1 cellular context compared by ENCODE assay signal in the genomic region with DNA sequence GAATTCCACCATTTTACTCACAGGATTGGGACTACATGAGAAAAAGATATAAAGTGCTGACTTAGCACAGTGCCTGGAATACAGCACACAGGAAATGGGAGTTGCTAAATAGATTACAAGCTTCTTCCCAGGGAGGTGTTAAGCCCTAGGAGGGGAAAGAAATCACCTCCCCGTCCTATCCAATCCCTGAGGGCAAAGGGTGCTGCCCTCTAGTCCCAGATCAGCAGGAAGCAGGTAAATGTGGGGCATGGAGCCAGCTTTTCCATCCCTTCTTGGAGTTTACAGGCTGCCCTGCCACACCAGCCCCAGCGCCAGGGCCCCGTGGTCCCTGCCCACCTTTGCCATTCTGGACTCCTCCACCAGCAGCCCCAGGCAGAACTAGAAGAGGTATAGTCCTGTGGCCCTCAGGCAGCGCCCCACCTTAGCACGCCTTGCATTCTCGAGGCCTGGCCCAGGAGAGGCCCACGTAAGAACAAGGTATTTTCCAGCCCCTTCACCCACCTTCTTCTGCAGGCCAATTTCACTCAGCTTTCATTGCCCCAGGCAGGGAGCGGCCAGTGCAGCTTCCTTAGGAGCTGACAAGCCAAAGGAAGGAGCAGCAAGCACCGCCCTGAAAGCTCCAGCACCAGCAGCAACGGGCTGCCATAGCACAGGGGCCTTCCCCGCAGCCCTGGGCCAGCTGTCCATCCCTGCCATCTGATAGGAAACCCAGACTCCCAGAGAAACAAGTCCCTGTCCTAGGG.
TF ChIP-seq lines count a peak whose summit lies in the region.

No MANE protein-coding gene starts in this region.

TF ChIP-seq in HepG2, 621 proteins besides CTCF, POLR2A, EP300 and RAD21:
- TF ChIP-seq, protein P1, sequence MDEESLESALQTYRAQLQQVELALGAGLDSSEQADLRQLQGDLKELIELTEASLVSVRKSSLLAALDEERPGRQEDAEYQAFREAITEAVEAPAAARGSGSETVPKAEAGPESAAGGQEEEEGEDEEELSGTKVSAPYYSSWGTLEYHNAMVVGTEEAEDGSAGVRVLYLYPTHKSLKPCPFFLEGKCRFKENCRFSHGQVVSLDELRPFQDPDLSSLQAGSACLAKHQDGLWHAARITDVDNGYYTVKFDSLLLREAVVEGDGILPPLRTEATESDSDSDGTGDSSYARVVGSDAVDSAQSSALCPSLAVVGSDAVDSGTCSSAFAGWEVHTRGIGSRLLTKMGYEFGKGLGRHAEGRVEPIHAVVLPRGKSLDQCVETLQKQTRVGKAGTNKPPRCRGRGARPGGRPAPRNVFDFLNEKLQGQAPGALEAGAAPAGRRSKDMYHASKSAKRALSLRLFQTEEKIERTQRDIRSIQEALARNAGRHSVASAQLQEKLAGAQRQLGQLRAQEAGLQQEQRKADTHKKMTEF (CRISPR knock-in tag; IDR thresholded peaks at IDR 0.05), result no peak
- TF ChIP-seq TERF1 (CRISPR knock-in tag; IDR thresholded peaks at IDR 0.05), result no peak
- TF ChIP-seq DMAP1 (CRISPR knock-in tag; IDR thresholded peaks at IDR 0.05), result no peak
- no peak for TF ChIP-seq GABPA (IDR thresholded peaks at IDR 0.05; ENCODE audit: low read depth, low read length)
- peak; percentile 6; the same call in 1 of the 2 replicates for TF ChIP-seq GABPA (CRISPR knock-in tag; IDR thresholded peaks at IDR 0.05; ENCODE audit: low read depth)
- TF ChIP-seq ZKSCAN5 (CRISPR knock-in tag; IDR thresholded peaks at IDR 0.05), result peak; percentile 81; the same call in 1 of the 2 replicates
- TF ChIP-seq ZNF501 (CRISPR knock-in tag; IDR thresholded peaks at IDR 0.05), result no peak
- TF ChIP-seq MAFG (CRISPR knock-in tag; IDR thresholded peaks at IDR 0.05), result peak; percentile 62; the same call in 1 of the 2 replicates
- TF ChIP-seq MAFF (IDR thresholded peaks at IDR 0.05; ENCODE audit: low read depth, low read length), result peak; percentile 98
- no peak for TF ChIP-seq IKZF4 (CRISPR knock-in tag; IDR thresholded peaks at IDR 0.05; ENCODE audit: borderline replicate concordance, low read depth, not compliant biosample characterization)
- TF ChIP-seq ETV5 (CRISPR knock-in tag; IDR thresholded peaks at IDR 0.05; ENCODE audit: borderline replicate concordance), result peak; percentile 24; the same call in 1 of the 2 replicates
- TF ChIP-seq PLSCR1 (CRISPR knock-in tag; IDR thresholded peaks at IDR 0.05; ENCODE audit: borderline replicate concordance), result no peak
- no peak for TF ChIP-seq HOXA9 (CRISPR knock-in tag; IDR thresholded peaks at IDR 0.05; ENCODE audit: borderline replicate concordance)
- TF ChIP-seq ISL2 (CRISPR knock-in tag; IDR thresholded peaks at IDR 0.05), result 0 out of 2 replicates have a peak, but pooled peaks have one; percentile 16
- TF ChIP-seq MLXIP (CRISPR knock-in tag; IDR thresholded peaks at IDR 0.05; ENCODE audit: borderline replicate concordance), result no peak
- TF ChIP-seq ZNF709 (CRISPR knock-in tag; IDR thresholded peaks at IDR 0.05), result no peak
- TF ChIP-seq GMEB1 (CRISPR knock-in tag; IDR thresholded peaks at IDR 0.05; ENCODE audit: borderline replicate concordance), result no peak
- peak; percentile 99 for TF ChIP-seq MAFK (conservative IDR thresholded peaks at IDR 0.05 in 1 of 2, IDR thresholded peaks at IDR 0.05 in 1 of 2; ENCODE audit: low read length in 2 of 2)
- no peak for TF ChIP-seq TRIM22 (IDR thresholded peaks at IDR 0.05)
- TF ChIP-seq KAT2B (IDR thresholded peaks at IDR 0.05; ENCODE audit: borderline replicate concordance, low read depth, low read length), result no peak
- TF ChIP-seq ZNF629 (CRISPR knock-in tag; conservative IDR thresholded peaks at IDR 0.05), result no peak
- no peak for TF ChIP-seq MIXL1 (CRISPR knock-in tag; IDR thresholded peaks at IDR 0.05)
- TF ChIP-seq THAP7 (CRISPR knock-in tag; IDR thresholded peaks at IDR 0.05), result no peak
- TF ChIP-seq, protein P2, sequence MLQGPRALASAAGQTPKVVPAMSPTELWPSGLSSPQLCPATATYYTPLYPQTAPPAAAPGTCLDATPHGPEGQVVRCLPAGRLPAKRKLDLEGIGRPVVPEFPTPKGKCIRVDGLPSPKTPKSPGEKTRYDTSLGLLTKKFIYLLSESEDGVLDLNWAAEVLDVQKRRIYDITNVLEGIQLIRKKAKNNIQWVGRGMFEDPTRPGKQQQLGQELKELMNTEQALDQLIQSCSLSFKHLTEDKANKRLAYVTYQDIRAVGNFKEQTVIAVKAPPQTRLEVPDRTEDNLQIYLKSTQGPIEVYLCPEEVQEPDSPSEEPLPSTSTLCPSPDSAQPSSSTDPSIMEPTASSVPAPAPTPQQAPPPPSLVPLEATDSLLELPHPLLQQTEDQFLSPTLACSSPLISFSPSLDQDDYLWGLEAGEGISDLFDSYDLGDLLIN (CRISPR knock-in tag; IDR thresholded peaks at IDR 0.05; ENCODE audit: borderline replicate concordance), result no peak
- TF ChIP-seq ZNF589 (CRISPR knock-in tag; conservative IDR thresholded peaks at IDR 0.05), result 0 out of 2 replicates have a peak, but pooled peaks have one; percentile 39
- TF ChIP-seq AGO1 (IDR thresholded peaks at IDR 0.05; ENCODE audit: low read depth, low read length, poor library complexity, severe bottlenecking), result no peak
- no peak for TF ChIP-seq ZNF780A (CRISPR knock-in tag; IDR thresholded peaks at IDR 0.05)
- peak; percentile 13; the same call in 1 of the 2 replicates for TF ChIP-seq ZSCAN21 (CRISPR knock-in tag; IDR thresholded peaks at IDR 0.05; ENCODE audit: borderline replicate concordance)
- TF ChIP-seq ZFYVE20 (CRISPR knock-in tag; IDR thresholded peaks at IDR 0.05; ENCODE audit: borderline replicate concordance, low read depth), result no peak
- peak; percentile 56 for TF ChIP-seq AGO2 (optimal IDR thresholded peaks at IDR 0.05; ENCODE audit: low read depth, low read length)
- no peak for TF ChIP-seq NCOR1 (IDR thresholded peaks at IDR 0.05; ENCODE audit: borderline replicate concordance, low read length)
- TF ChIP-seq NCOA1 (CRISPR knock-in tag; IDR thresholded peaks at IDR 0.05), result no peak
- TF ChIP-seq, protein P3, sequence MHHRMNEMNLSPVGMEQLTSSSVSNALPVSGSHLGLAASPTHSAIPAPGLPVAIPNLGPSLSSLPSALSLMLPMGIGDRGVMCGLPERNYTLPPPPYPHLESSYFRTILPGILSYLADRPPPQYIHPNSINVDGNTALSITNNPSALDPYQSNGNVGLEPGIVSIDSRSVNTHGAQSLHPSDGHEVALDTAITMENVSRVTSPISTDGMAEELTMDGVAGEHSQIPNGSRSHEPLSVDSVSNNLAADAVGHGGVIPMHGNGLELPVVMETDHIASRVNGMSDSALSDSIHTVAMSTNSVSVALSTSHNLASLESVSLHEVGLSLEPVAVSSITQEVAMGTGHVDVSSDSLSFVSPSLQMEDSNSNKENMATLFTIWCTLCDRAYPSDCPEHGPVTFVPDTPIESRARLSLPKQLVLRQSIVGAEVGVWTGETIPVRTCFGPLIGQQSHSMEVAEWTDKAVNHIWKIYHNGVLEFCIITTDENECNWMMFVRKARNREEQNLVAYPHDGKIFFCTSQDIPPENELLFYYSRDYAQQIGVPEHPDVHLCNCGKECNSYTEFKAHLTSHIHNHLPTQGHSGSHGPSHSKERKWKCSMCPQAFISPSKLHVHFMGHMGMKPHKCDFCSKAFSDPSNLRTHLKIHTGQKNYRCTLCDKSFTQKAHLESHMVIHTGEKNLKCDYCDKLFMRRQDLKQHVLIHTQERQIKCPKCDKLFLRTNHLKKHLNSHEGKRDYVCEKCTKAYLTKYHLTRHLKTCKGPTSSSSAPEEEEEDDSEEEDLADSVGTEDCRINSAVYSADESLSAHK (CRISPR knock-in tag; IDR thresholded peaks at IDR 0.05; ENCODE audit: borderline replicate concordance), result no peak
- TF ChIP-seq ZNF768 (CRISPR knock-in tag; IDR thresholded peaks at IDR 0.05), result peak; percentile 9; the same call in 1 of the 2 replicates
- no peak for TF ChIP-seq SALL2 (CRISPR knock-in tag; IDR thresholded peaks at IDR 0.05)
